ENCODE assay signal across 8 cellular contexts in genomic region chr11:65859812-65860277, GRCh38. TPM values are rescaled to one million over a fixed set of nuclear protein-coding genes. Genes with fewer than 3 reads are reported as not detected.
A peak's percentile ranks its signal among the peaks of the same experiment; 100 is the strongest.
DNase-seq lines count a peak whose midpoint lies in the region; ATAC-seq and TF ChIP-seq lines count a peak whose summit lies in the region.

No MANE protein-coding gene starts in this region.

- peaks cover 46 to 59% (median 50%) of the 10 kb centered on the region in 3 donors for H3K4me1 ChIP-seq in skeletal muscle tissue (ENCODE audit: control insufficient read depth in 3 of 3, insufficient read depth in 3 of 3, low read length in 3 of 3)

- peak; percentile 30 for DNase-seq in activated T-cell treated with anti-CD3 and anti-CD28 coated beads for 1 hour (ENCODE audit: low read depth)
- DNase-seq in activated T-cell treated with anti-CD3 and anti-CD28 coated beads, Interleukin-2, amount 50 U/mL, for 1 hour: no peak
- no peak for DNase-seq in WERI-Rb-1
- peak in 1 of 2 donors; percentile 62 for DNase-seq in foreskin fibroblast
- no peak for DNase-seq in cerebellum (ENCODE audit: low spot score)
- DNase-seq in kidney glomerular epithelial cell (lab: John Stamatoyannopoulos, UW): no peak

- H3K36me3 ChIP-seq in WERI-Rb-1 (peaks cover 72% of the 10 kb centered on the region), skeletal muscle tissue (ENCODE audit: control insufficient read depth in 3 of 3, insufficient read depth in 3 of 3, low read length in 3 of 3) (peaks cover 45 to 46% (median 45%) of the 10 kb centered on the region in 3 donors)

- ATAC-seq in GM21576 (IDR thresholded peaks at IDR 0.05; ENCODE audit: unreplicated experiment): no peak

- H3K4me3 ChIP-seq in WERI-Rb-1 (ENCODE audit: low read depth, low read length) (peak overlapping the region; percentile 96), foreskin fibroblast (ENCODE audit: low read depth in 1 of 2, low read length in 2 of 2) (peak overlapping the region; percentile 95), skeletal muscle tissue (ENCODE audit: low read length in 3 of 3) (peak overlapping the region; percentile 75 to 99 (median 84))

- H3K9ac ChIP-seq in skeletal muscle tissue (ENCODE audit: low read depth in 1 of 3, low read length in 3 of 3): peak overlapping the region; percentile 88 to 99 (median 97)

- H3K27ac ChIP-seq in WERI-Rb-1 (peak overlapping the region; percentile 99), skeletal muscle tissue (ENCODE audit: low read depth, low read length) (peak overlapping the region; percentile 95)

- H3K27me3 ChIP-seq in WERI-Rb-1 (ENCODE audit: insufficient read depth, low read depth, severe bottlenecking): no peaks in the 10 kb centered on the region
- H3K27me3 ChIP-seq in skeletal muscle tissue (ENCODE audit: control insufficient read depth in 3 of 3, insufficient read depth in 3 of 3, low read length in 3 of 3): no peaks in the 10 kb centered on the region

- H3K9me3 ChIP-seq in WERI-Rb-1 (ENCODE audit: severe bottlenecking): no peaks in the 10 kb centered on the region
- no peaks in the 10 kb centered on the region for H3K9me3 ChIP-seq in skeletal muscle tissue (ENCODE audit: control insufficient read depth in 3 of 3, low read length in 3 of 3)

- TF ChIP-seq CTCF in WERI-Rb-1 (IDR thresholded peaks at IDR 0.05; ENCODE audit: low read depth, low read length): no peak
- no peak for TF ChIP-seq CTCF in foreskin fibroblast (IDR thresholded peaks at IDR 0.05; ENCODE audit: low read depth, low read length)

RNA-seq across cellular contexts. Expression of gene MUS81, which starts 0.4 kb away (rescaled TPM):
- total RNA-seq in skeletal muscle tissue (34.4 TPM), cerebellum (40.6 TPM)

RNA-seq across cellular contexts. Expression of gene CFL1, which starts 1.9 kb away (rescaled TPM):
- 275 TPM for total RNA-seq in skeletal muscle tissue
- total RNA-seq in cerebellum: 290 TPM

RNA-seq across cellular contexts. Expression of gene EFEMP2, which starts 12.8 kb away (rescaled TPM):
- total RNA-seq in skeletal muscle tissue: 35.0 TPM
- total RNA-seq in cerebellum: 4.9 TPM

RNA-seq across cellular contexts. Expression of gene CTSW, which starts 19.8 kb away (rescaled TPM):
- total RNA-seq in skeletal muscle tissue (1.0 TPM), cerebellum (not detected)

RNA-seq across cellular contexts. Expression of gene SNX32, which starts 26.1 kb away (rescaled TPM):
- total RNA-seq in skeletal muscle tissue (under 0.01 TPM), cerebellum (4.9 TPM)
